Comparison of ENCODE assay signal across 37 cellular contexts in the genomic region with DNA sequence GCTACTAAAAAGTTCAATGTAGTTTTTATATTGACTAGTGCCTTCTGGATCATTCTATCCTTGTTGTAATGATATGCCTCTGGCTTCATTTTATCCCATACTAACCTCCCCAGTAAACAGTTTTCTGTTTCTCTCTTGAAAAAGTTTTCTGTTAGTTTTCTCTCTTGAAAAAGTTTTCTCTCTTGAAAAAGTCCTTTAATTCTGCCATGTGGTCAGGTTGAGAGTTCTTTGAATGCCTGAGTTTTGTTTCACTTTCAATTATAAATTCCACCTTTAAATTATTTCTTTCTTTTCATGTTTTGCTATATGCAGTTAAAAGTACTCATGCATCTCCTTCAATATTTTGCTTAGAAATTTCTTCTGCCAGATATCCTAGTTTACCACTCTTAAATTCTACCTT.
"Had no signal": no experiment of that assay in that cellular context is flagged by ENCODE, and none has a peak within 500 bp of the region (broad histone marks: within the 10 kb centered on the region; RNA-seq: fewer than 3 reads in every experiment).

No MANE protein-coding gene starts in this region.

- H3K27me3 ChIP-seq: body of pancreas, Peyer's patch had no signal

- H3K36me3 ChIP-seq: Peyer's patch had no signal

- H3K27me3 Mint-ChIP-seq: activated B cell treated with CpG ODN at 0.5 μM for 24 hours; activated CD4-positive, alpha-beta memory T cell treated with anti-CD3 and anti-CD28 coated beads for 36 hours; activated naive CD8-positive, alpha-beta T cell treated with anti-CD3 and anti-CD28 coated beads for 36 hours had no signal

- H3K9me3 ChIP-seq: body of pancreas, Peyer's patch had no signal

- DNase-seq: activated B cell treated with CpG ODN at 0.5 μM for 24 hours; activated CD4-positive, alpha-beta memory T cell treated with anti-CD3 and anti-CD28 coated beads for 36 hours; activated CD4-positive, alpha-beta T cell treated with anti-CD3 and anti-CD28 coated beads for 4 hours; activated CD4-positive, alpha-beta T cell treated with anti-CD3 and anti-CD28 coated beads, Interleukin-2, amount 50 U/mL, for 1 hour; activated CD4-positive, CD25-positive, alpha-beta regulatory T cell treated with anti-CD3 and anti-CD28 coated beads, Interleukin-2, amount 50 U/mL, for 72 hours; activated CD8-positive, alpha-beta memory T cell treated with anti-CD3 and anti-CD28 coated beads, Interleukin-2, amount 50 U/mL, for 4 hours; activated effector memory CD4-positive, alpha-beta T cell treated with Interleukin-2 at 50 U/mL for 16 hours; activated naive CD4-positive, alpha-beta T cell treated with anti-CD3 and anti-CD28 coated beads, Interleukin-2, amount 50 U/mL, for 16 hours; activated naive CD8-positive, alpha-beta T cell treated with anti-CD3 and anti-CD28 coated beads for 36 hours; activated T-cell treated with anti-CD3 and anti-CD28 coated beads for 4 hours; activated T-cell treated with anti-CD3 and anti-CD28 coated beads, Interleukin-2, amount 50 U/mL, for 4 hours; amniotic stem cell; aorta; body of pancreas; caudate nucleus; cerebellar nuclear complex; Karpas-422; NCI-H1092 treated with DMSO at 0.1 percent for 48 hours; NCI-H1417 treated with DMSO at 0.1 percent for 48 hours; NCI-H1694; NCI-H1930; NCI-H2081 treated with DMSO at 0.1 percent for 48 hours; NCI-H510A; NCI-H526; NCI-H748 treated with DMSO at 0.1 percent for 48 hours; PC-3; Peyer's patch; RPMI8226; SIG-M5; SW 1271; T-helper 1 cell; T-helper 2 cell; T-helper 9 cell had no signal

- FAIRE-seq: bronchial epithelial cell, colon had no signal

- H3K36me3 Mint-ChIP-seq: activated CD4-positive, alpha-beta memory T cell treated with anti-CD3 and anti-CD28 coated beads for 36 hours; activated naive CD8-positive, alpha-beta T cell treated with anti-CD3 and anti-CD28 coated beads for 36 hours had no signal

- H3K4me3 Mint-ChIP-seq: activated B cell treated with CpG ODN at 0.5 μM for 24 hours; activated CD4-positive, alpha-beta memory T cell treated with anti-CD3 and anti-CD28 coated beads for 36 hours; activated naive CD8-positive, alpha-beta T cell treated with anti-CD3 and anti-CD28 coated beads for 36 hours; activated T-cell treated with anti-CD3 and anti-CD28 coated beads, Interleukin-2, amount 50 U/mL, for 4 hours; activated T-helper 1 cell treated with anti-CD3 and anti-CD28 coated beads, Interleukin-12 subunit alpha, Interleukin-12 subunit beta, Interleukin-2, Interleukin-4 antibody, amounts not matched to agents 30 ng/mL and 10 ng/mL and 1 ng/mL, durations not matched to agents 14 hours and 24 hours and 36 hours had no signal

- H3K4me1 Mint-ChIP-seq: activated B cell treated with CpG ODN at 0.5 μM for 24 hours; activated naive CD8-positive, alpha-beta T cell treated with anti-CD3 and anti-CD28 coated beads for 36 hours had no signal

- H3K4me3 ChIP-seq: body of pancreas, Peyer's patch had no signal

- H3K9me3 Mint-ChIP-seq: activated CD4-positive, alpha-beta memory T cell treated with anti-CD3 and anti-CD28 coated beads for 36 hours; activated naive CD8-positive, alpha-beta T cell treated with anti-CD3 and anti-CD28 coated beads for 36 hours; activated T-cell treated with anti-CD3 and anti-CD28 coated beads, Interleukin-2, amount 50 U/mL, for 4 hours; activated T-helper 1 cell treated with anti-CD3 and anti-CD28 coated beads, Interleukin-12 subunit alpha, Interleukin-12 subunit beta, Interleukin-2, Interleukin-4 antibody, amounts not matched to agents 30 ng/mL and 10 ng/mL and 1 ng/mL, durations not matched to agents 14 hours and 24 hours and 36 hours had no signal

- H3K27ac Mint-ChIP-seq: activated B cell treated with CpG ODN at 0.5 μM for 24 hours; activated CD4-positive, alpha-beta memory T cell treated with anti-CD3 and anti-CD28 coated beads for 36 hours; activated naive CD8-positive, alpha-beta T cell treated with anti-CD3 and anti-CD28 coated beads for 36 hours; activated T-helper 1 cell treated with anti-CD3 and anti-CD28 coated beads, Interleukin-12 subunit alpha, Interleukin-12 subunit beta, Interleukin-2, Interleukin-4 antibody, amounts not matched to agents 30 ng/mL and 10 ng/mL and 1 ng/mL, durations not matched to agents 14 hours and 24 hours and 36 hours had no signal

- H3K4me1 ChIP-seq: body of pancreas, Peyer's patch had no signal

- H3K27ac ChIP-seq: body of pancreas, Peyer's patch, VCaP had no signal
